In genomic region chr7:127290801-127291361, GRCh38 we compare ENCODE assay signal across 1 cellular context.
TF ChIP-seq lines count a peak whose summit lies in the region.

No MANE protein-coding gene starts in this region.

TF ChIP-seq in SK-N-SH, 30 proteins besides CTCF, POLR2A, EP300 and RAD21:
- peak; percentile 52 for TF ChIP-seq PBX3 (IDR thresholded peaks at IDR 0.05)
- no peak for TF ChIP-seq TAF1 (IDR thresholded peaks at IDR 0.05; ENCODE audit: borderline replicate concordance, low read depth, low read length)
- peak; percentile 34; the same call in 1 of the 2 replicates for TF ChIP-seq NFIC (IDR thresholded peaks at IDR 0.05; ENCODE audit: borderline replicate concordance)
